Comparison of ENCODE assay signal across 14 cellular contexts in genomic region chr2:168254158-168254935, GRCh38. TPM values are rescaled to one million over a fixed set of nuclear protein-coding genes. Genes with fewer than 3 reads are reported as not detected.
DNase-seq lines count a peak whose midpoint lies in the region; ATAC-seq and TF ChIP-seq lines count a peak whose summit lies in the region.
"Had no signal": no experiment of that assay in that cellular context is flagged by ENCODE, and none has a peak within 500 bp of the region (broad histone marks: within the 10 kb centered on the region; RNA-seq: fewer than 3 reads in every experiment).

No MANE protein-coding gene starts in this region.

- TF ChIP-seq CTCF in RWPE1 (conservative IDR thresholded peaks at IDR 0.05; ENCODE audit: low read depth) (no peak), fibroblast of villous mesenchyme (IDR thresholded peaks at IDR 0.05; ENCODE audit: insufficient read depth, low read depth, low read length) (peak; percentile 16)

- ATAC-seq in HG02884 (IDR thresholded peaks at IDR 0.05; ENCODE audit: unreplicated experiment) = no peak
- ATAC-seq in HG03469 (IDR thresholded peaks at IDR 0.05; ENCODE audit: unreplicated experiment) = no peak

- DNase-seq in ACHN = peak; percentile 55
- DNase-seq in ELR (ENCODE audit: low read depth) = peak; percentile 84
- DNase-seq in RWPE1 (ENCODE audit: low spot score) = peak; percentile 32
- DNase-seq in fibroblast of villous mesenchyme (ENCODE audit: low read depth) = no peak
- no peak for DNase-seq in NCI-H2081 (lab: John Stamatoyannopoulos, UW)
- DNase-seq in activated CD4-positive, CD25-positive, alpha-beta regulatory T cell treated with anti-CD3 and anti-CD28 coated beads, Interleukin-2, amount 50 U/mL, for 72 hours = no peak
- DNase-seq: KBM-7; NCI-H2227 treated with DMSO at 0.1 percent for 48 hours; ovary; stimulated activated CD4-positive, alpha-beta T cell treated with anti-CD3 and anti-CD28 coated beads, Interleukin-2, amount 100 ng/mL, for 24 hours; stimulated activated naive CD4-positive, alpha-beta T cell had no signal

- CTCF ChIA-PET in RWPE1 (lab: Yijun Ruan, JAX) = interaction anchor here (0.8 kb wide), 1 partner anchor 135 kb away, joined by 3 read pairs; no protein-coding TSS in a partner anchor

- in situ Hi-C loops in ACHN (cut with HindIII; ENCODE audit: low pct_ligation_motif_present, low pct_unique_long_range_greater_than_20kb, low sequenced_read_pairs) = no loop called here

- POLR2A ChIA-PET in RWPE1 (lab: Yijun Ruan, JAX; ENCODE audit: low non-redundant PET) = no interaction called here

- H3K27ac ChIP-seq in RWPE1 = no peak overlapping the region
- H3K27ac ChIP-seq: cardiac muscle cell, ovary had no signal

- no peak overlapping the region for H3K4me3 ChIP-seq in fibroblast of villous mesenchyme (ENCODE audit: low read depth, low read length)
- H3K4me3 ChIP-seq: cardiac muscle cell, ovary had no signal

RNA-seq across cellular contexts. Expression of gene STK39, which starts 7.0 kb away (rescaled TPM):
- 15.5 and 27.2 TPM in 2 replicates for total RNA-seq in fibroblast of villous mesenchyme

Comparison
In these comparisons a context has a peak if more than half of its experiments do, and no peak if none do; other contexts are left out.
1. DNase-seq: peak in ACHN (single experiment), ELR (single experiment) and RWPE1 (single experiment); none in fibroblast of villous mesenchyme (single experiment), NCI-H2081 (0 of 2) and activated CD4-positive, CD25-positive, alpha-beta regulatory T cell treated with anti-CD3 and anti-CD28 coated beads, Interleukin-2, amount 50 U/mL, for 72 hours (single experiment).